Comparison of ENCODE assay signal across 8 cellular contexts in genomic region chr3:125593991-125594574, GRCh38. TPM values are rescaled to one million over a fixed set of nuclear protein-coding genes. Genes with fewer than 3 reads are reported as not detected.
DNase-seq lines count a peak whose midpoint lies in the region; ATAC-seq and TF ChIP-seq lines count a peak whose summit lies in the region.

No MANE protein-coding gene starts in this region.

- CTCF ChIA-PET in SK-N-SH (lab: Yijun Ruan, JAX) = interaction anchor here (0.7 to 2.4 kb wide), 4 partner anchors 8 to 1028 kb away, joined by 3 to 15 read pairs (median 3); no protein-coding TSS in a partner anchor

- peak overlapping the region; percentile 85 for H3K9ac ChIP-seq in SK-N-SH

- peak overlapping the region; percentile 89 for H3K27ac ChIP-seq in SK-N-SH (ENCODE audit: low read depth in 2 of 2, low read length in 1 of 2)
- peak overlapping the region; percentile 85 for H3K27ac ChIP-seq in epithelial cell of prostate
- peak overlapping the region; percentile 77 for H3K27ac ChIP-seq in osteoblast (ENCODE audit: low read depth, low read length)

- WGBS in SK-N-SH (ENCODE audit: low lambda C conversion rate) = 22% methylated on average over 6 of the region's 6 CpGs

- H3K4me3 ChIP-seq in SK-N-SH (ENCODE audit: low read depth in 2 of 2, low read length in 1 of 2) = peak overlapping the region; percentile 73 to 78
- H3K4me3 ChIP-seq in osteoblast (ENCODE audit: insufficient read depth, low read length) = peak overlapping the region; percentile 91

- no peak for ATAC-seq in SK-N-SH treated with all-trans-retinoic acid at 6 μM for 48 hours
- ATAC-seq in HG03439 (IDR thresholded peaks at IDR 0.05; ENCODE audit: unreplicated experiment) = no peak
- ATAC-seq in GM19023 (IDR thresholded peaks at IDR 0.05; ENCODE audit: unreplicated experiment) = no peak

- H3K9me2 ChIP-seq in SK-N-SH = no peaks in the 10 kb centered on the region

- no peaks in the 10 kb centered on the region for H4K20me1 ChIP-seq in SK-N-SH (ENCODE audit: insufficient read depth)
- no peaks in the 10 kb centered on the region for H4K20me1 ChIP-seq in osteoblast (ENCODE audit: insufficient read depth, low read length)

- H3K27me3 ChIP-seq in SK-N-SH (ENCODE audit: insufficient read depth) = no peaks in the 10 kb centered on the region
- no peaks in the 10 kb centered on the region for H3K27me3 ChIP-seq in osteoblast (ENCODE audit: insufficient read depth, low read length)

- peaks cover 12% of the 10 kb centered on the region for H3F3A ChIP-seq in SK-N-SH (replicated peaks; ENCODE audit: insufficient read depth)

- H3K9me3 ChIP-seq in SK-N-SH = no peaks in the 10 kb centered on the region
- H3K9me3 ChIP-seq in osteoblast (ENCODE audit: low read depth, low read length) = no peaks in the 10 kb centered on the region

- TF ChIP-seq EP300 in SK-N-SH (IDR thresholded peaks at IDR 0.05; ENCODE audit: borderline replicate concordance in 1 of 2, low read depth in 1 of 2, low read length in 1 of 2) = no peak

- H3K36me3 ChIP-seq in SK-N-SH (replicated peaks in 1 of 2; ENCODE audit: control insufficient read depth in 1 of 2, insufficient read depth in 2 of 2, low read length in 1 of 2) = peaks cover 0 to 8% of the 10 kb centered on the region in 2 experiments
- H3K36me3 ChIP-seq in osteoblast (ENCODE audit: insufficient read depth, low read length) = no peaks in the 10 kb centered on the region

- peak overlapping the region; percentile 77 for H3K4me2 ChIP-seq in SK-N-SH
- peak overlapping the region; percentile 74 for H3K4me2 ChIP-seq in osteoblast (ENCODE audit: insufficient read depth, low read length)

- TF ChIP-seq RAD21 in SK-N-SH (IDR thresholded peaks at IDR 0.05; ENCODE audit: low read length) = no peak

- TF ChIP-seq CTCF in SK-N-SH (IDR thresholded peaks at IDR 0.05) (no peak), osteoblast (IDR thresholded peaks at IDR 0.05; ENCODE audit: extremely low read depth, low read depth, low read length) (no peak)

- POLR2A ChIA-PET in SK-N-SH (lab: Yijun Ruan, JAX) = interaction anchor here (0.6 kb wide), 1 partner anchor 630 kb away, joined by 3 read pairs; no protein-coding TSS in a partner anchor

- DNase-seq in SK-N-SH (no peak), SIG-M5 (lab: John Stamatoyannopoulos, UW) (peak; percentile 93), epithelial cell of prostate (ENCODE audit: low read depth, low spot score) (no peak), osteoblast (ENCODE audit: insufficient read length, low spot score, missing footprints) (no peak), hepatic stellate cell (ENCODE audit: low spot score) (no peak)

- H3K4me1 ChIP-seq in SK-N-SH (ENCODE audit: control insufficient read depth in 1 of 2, insufficient read depth in 2 of 2, low read depth in 1 of 2, low read length in 1 of 2) = peaks cover 0 to 14% of the 10 kb centered on the region in 2 experiments; a peak in 3 of 4 replicates
- H3K4me1 ChIP-seq in osteoblast (ENCODE audit: insufficient read depth, low read length) = no peaks in the 10 kb centered on the region

- peaks cover 65% of the 10 kb centered on the region for H3K79me2 ChIP-seq in SK-N-SH (ENCODE audit: insufficient read depth)
- H3K79me2 ChIP-seq in osteoblast (ENCODE audit: insufficient read depth, low read length) = peaks cover 53% of the 10 kb centered on the region

- H2AFZ ChIP-seq in SK-N-SH (ENCODE audit: low read depth) (peak overlapping the region; percentile 83; the same call in 1 of the 2 replicates), osteoblast (ENCODE audit: low read length) (peak overlapping the region; percentile 93)

TF ChIP-seq in SK-N-SH, 30 proteins besides CTCF, POLR2A, EP300 and RAD21 (continues in another document):
- no peak for TF ChIP-seq IRF3 (IDR thresholded peaks at IDR 0.05; ENCODE audit: low read depth, low read length)
- no peak for TF ChIP-seq SMC3 (IDR thresholded peaks at IDR 0.05; ENCODE audit: low read depth, low read length)
- no peak for TF ChIP-seq REST (IDR thresholded peaks at IDR 0.05; ENCODE audit: low read depth, low read length)
- TF ChIP-seq JUND (IDR thresholded peaks at IDR 0.05) = no peak
- no peak for TF ChIP-seq CHD2 (IDR thresholded peaks at IDR 0.05; ENCODE audit: low read length, partially characterized antibody)
- no peak for TF ChIP-seq SIN3A (IDR thresholded peaks at IDR 0.05; ENCODE audit: borderline replicate concordance, low read depth, low read length)
- TF ChIP-seq YY1 (IDR thresholded peaks at IDR 0.05; ENCODE audit: low read depth) = no peak

TF ChIP-seq in SK-N-SH treated with all-trans-retinoic acid at 6 μM for 48 hours, 23 proteins besides CTCF, POLR2A, EP300 and RAD21:
- TF ChIP-seq ZNF565 (CRISPR knock-in tag; conservative IDR thresholded peaks at IDR 0.05; ENCODE audit: low read depth) (no peak), ZFP30 (CRISPR knock-in tag; IDR thresholded peaks at IDR 0.05) (no peak), ZC3H10 (CRISPR knock-in tag; IDR thresholded peaks at IDR 0.05) (no peak), ISL1 (CRISPR knock-in tag; IDR thresholded peaks at IDR 0.05) (no peak), CSRNP3 (CRISPR knock-in tag; IDR thresholded peaks at IDR 0.05) (no peak), CREB5 (CRISPR knock-in tag; IDR thresholded peaks at IDR 0.05; ENCODE audit: low read depth) (no peak), PPARA (CRISPR knock-in tag; IDR thresholded peaks at IDR 0.05; ENCODE audit: borderline replicate concordance) (no peak)
TF ChIP-seq in SK-N-SH treated with all-trans-retinoic acid at 6 μM for 48 hours: peak in this region for 0.

RNA-seq across cellular contexts. Expression of gene OSBPL11, which starts 1.2 kb away (rescaled TPM):
- 2.5 and 3.6 TPM in 2 replicates for polyA plus RNA-seq in SK-N-SH (2012; rRNA removed)
- polyA plus RNA-seq in SK-N-SH (2012; cell fraction: cytosol; rRNA removed) = 4.7 and 5.1 TPM in 2 replicates
- polyA plus RNA-seq in SK-N-SH (2012; cell fraction: nucleus; rRNA removed) = 1.1 and 3.0 TPM in 2 replicates
- total RNA-seq in osteoblast = 9.4 and 10.3 TPM in 2 replicates
